17 cellular contexts compared by ENCODE assay signal in the genomic region with DNA sequence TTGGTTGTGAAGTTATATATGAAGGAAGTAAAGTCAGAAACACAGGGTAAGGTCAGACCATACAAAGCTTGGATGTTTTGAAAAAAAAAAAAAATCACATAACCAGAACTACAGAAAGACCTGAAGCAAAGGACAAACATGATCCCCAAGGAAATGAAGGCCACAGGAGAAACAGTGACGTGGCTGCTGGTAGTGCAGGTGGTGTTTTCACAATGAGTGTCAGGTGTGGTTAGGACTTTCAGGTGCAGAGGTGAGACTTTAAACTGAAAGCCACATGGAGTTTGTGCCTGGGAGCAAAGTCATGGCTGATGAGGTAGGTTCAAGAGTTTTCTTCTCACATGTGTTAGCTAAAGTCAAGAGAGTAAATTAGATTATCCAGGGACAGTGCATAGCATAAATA.
DNase-seq lines count a peak whose midpoint lies in the region; ATAC-seq and TF ChIP-seq lines count a peak whose summit lies in the region.
"Had no signal": no experiment of that assay in that cellular context is flagged by ENCODE, and none has a peak within 500 bp of the region (broad histone marks: within the 10 kb centered on the region; RNA-seq: fewer than 3 reads in every experiment).

No MANE protein-coding gene starts in this region.

- H3K27me3 ChIP-seq in right lobe of liver = no peaks in the 10 kb centered on the region
- H3K27me3 ChIP-seq: breast epithelium, sigmoid colon, SJSA1, upper lobe of right lung had no signal

- DNase-seq in GM10266 (ENCODE audit: extremely low spot score) = peak; percentile 20
- peak; percentile 31 for DNase-seq in GM19240 (ENCODE audit: insufficient read length, low spot score)
- DNase-seq in right lobe of liver = no peak
- no peak for DNase-seq in SW 1271 (lab: John Stamatoyannopoulos, UW)
- no peak for DNase-seq in mucosa of gallbladder (ENCODE audit: low spot score)
- no peak for DNase-seq in islet precursor cell
- DNase-seq: activated B cell treated with CpG ODN at 0.5 μM for 24 hours, DMS79 treated with DMSO at 0.1 percent for 48 hours, H9, NCI-H446 treated with DMSO at 0.1 percent for 48 hours, sigmoid colon, upper lobe of right lung had no signal

- TF ChIP-seq CTCF in GM10266 (IDR thresholded peaks at IDR 0.05; ENCODE audit: control insufficient read depth, insufficient read depth, low read depth, missing control alignments) = no peak
- no peak for TF ChIP-seq CTCF in right lobe of liver (IDR thresholded peaks at IDR 0.05)

- 78% methylated on average over 1 of the region's 1 CpG for WGBS in right lobe of liver (ENCODE audit: insufficient coverage, low coverage, low lambda C conversion rate, missing lambda C conversion rate)

- intact Hi-C loops in right lobe of liver (cut with DNase I) = no loop called here

- no peak for TF ChIP-seq POLR2A in right lobe of liver (IDR thresholded peaks at IDR 0.05)

- no peaks in the 10 kb centered on the region for H3K9me3 ChIP-seq in right lobe of liver
- H3K9me3 ChIP-seq: breast epithelium, sigmoid colon, SJSA1, upper lobe of right lung had no signal

- no peaks in the 10 kb centered on the region for H3K4me1 ChIP-seq in right lobe of liver
- H3K4me1 ChIP-seq: breast epithelium, sigmoid colon, SJSA1, upper lobe of right lung had no signal

- no peak overlapping the region for H3K27ac ChIP-seq in right lobe of liver
- H3K27ac ChIP-seq: breast epithelium, epithelial cell of prostate, sigmoid colon, SJSA1, upper lobe of right lung had no signal

- peak; percentile 96 for ATAC-seq in HG02588 (IDR thresholded peaks at IDR 0.05; ENCODE audit: unreplicated experiment)
- ATAC-seq in HG03378 (IDR thresholded peaks at IDR 0.05; ENCODE audit: unreplicated experiment) = peak; percentile 76
- no peak for ATAC-seq in right lobe of liver
- ATAC-seq: upper lobe of right lung had no signal

- no peaks in the 10 kb centered on the region for H3K36me3 ChIP-seq in right lobe of liver
- H3K36me3 ChIP-seq: breast epithelium, sigmoid colon, SJSA1, upper lobe of right lung had no signal

- H3K4me3 ChIP-seq in right lobe of liver = no peak overlapping the region
- H3K4me3 ChIP-seq: breast epithelium, sigmoid colon, SJSA1, upper lobe of right lung had no signal

Comparison
In these comparisons a context has a peak if more than half of its experiments do, and no peak if none do; other contexts are left out.
1. DNase-seq: peak in GM10266 (single experiment) and GM19240 (single experiment); none in right lobe of liver (0 of 3), SW 1271 (0 of 2), mucosa of gallbladder (single experiment) and islet precursor cell (single experiment).
2. ATAC-seq: peak in HG02588 (single experiment) and HG03378 (single experiment); none in right lobe of liver (0 of 4).